Comparison of ENCODE assay signal across 1 cellular context in genomic region chr6:109978174-109979032, GRCh38.
TF ChIP-seq lines count a peak whose summit lies in the region.

TSS of gene GPR6 (plus strand) at chr6:109978311. CDS start at chr6:109979113, 802 bp downstream.

TF ChIP-seq in HepG2, 621 proteins besides CTCF, POLR2A, EP300 and RAD21 (continued from another document and continues in another):
- TF ChIP-seq, protein P1, sequence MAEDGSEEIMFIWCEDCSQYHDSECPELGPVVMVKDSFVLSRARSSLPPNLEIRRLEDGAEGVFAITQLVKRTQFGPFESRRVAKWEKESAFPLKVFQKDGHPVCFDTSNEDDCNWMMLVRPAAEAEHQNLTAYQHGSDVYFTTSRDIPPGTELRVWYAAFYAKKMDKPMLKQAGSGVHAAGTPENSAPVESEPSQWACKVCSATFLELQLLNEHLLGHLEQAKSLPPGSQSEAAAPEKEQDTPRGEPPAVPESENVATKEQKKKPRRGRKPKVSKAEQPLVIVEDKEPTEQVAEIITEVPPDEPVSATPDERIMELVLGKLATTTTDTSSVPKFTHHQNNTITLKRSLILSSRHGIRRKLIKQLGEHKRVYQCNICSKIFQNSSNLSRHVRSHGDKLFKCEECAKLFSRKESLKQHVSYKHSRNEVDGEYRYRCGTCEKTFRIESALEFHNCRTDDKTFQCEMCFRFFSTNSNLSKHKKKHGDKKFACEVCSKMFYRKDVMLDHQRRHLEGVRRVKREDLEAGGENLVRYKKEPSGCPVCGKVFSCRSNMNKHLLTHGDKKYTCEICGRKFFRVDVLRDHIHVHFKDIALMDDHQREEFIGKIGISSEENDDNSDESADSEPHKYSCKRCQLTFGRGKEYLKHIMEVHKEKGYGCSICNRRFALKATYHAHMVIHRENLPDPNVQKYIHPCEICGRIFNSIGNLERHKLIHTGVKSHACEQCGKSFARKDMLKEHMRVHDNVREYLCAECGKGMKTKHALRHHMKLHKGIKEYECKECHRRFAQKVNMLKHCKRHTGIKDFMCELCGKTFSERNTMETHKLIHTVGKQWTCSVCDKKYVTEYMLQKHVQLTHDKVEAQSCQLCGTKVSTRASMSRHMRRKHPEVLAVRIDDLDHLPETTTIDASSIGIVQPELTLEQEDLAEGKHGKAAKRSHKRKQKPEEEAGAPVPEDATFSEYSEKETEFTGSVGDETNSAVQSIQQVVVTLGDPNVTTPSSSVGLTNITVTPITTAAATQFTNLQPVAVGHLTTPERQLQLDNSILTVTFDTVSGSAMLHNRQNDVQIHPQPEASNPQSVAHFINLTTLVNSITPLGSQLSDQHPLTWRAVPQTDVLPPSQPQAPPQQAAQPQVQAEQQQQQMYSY (CRISPR knock-in tag; IDR thresholded peaks at IDR 0.05): no peak
- no peak for TF ChIP-seq PREB (CRISPR knock-in tag; IDR thresholded peaks at IDR 0.05)
- TF ChIP-seq ZNF619 (CRISPR knock-in tag; IDR thresholded peaks at IDR 0.05): no peak
- no peak for TF ChIP-seq NR0B2 (CRISPR knock-in tag; IDR thresholded peaks at IDR 0.05)
- no peak for TF ChIP-seq ZNF775 (CRISPR knock-in tag; IDR thresholded peaks at IDR 0.05; ENCODE audit: borderline replicate concordance)
- TF ChIP-seq, protein P2, sequence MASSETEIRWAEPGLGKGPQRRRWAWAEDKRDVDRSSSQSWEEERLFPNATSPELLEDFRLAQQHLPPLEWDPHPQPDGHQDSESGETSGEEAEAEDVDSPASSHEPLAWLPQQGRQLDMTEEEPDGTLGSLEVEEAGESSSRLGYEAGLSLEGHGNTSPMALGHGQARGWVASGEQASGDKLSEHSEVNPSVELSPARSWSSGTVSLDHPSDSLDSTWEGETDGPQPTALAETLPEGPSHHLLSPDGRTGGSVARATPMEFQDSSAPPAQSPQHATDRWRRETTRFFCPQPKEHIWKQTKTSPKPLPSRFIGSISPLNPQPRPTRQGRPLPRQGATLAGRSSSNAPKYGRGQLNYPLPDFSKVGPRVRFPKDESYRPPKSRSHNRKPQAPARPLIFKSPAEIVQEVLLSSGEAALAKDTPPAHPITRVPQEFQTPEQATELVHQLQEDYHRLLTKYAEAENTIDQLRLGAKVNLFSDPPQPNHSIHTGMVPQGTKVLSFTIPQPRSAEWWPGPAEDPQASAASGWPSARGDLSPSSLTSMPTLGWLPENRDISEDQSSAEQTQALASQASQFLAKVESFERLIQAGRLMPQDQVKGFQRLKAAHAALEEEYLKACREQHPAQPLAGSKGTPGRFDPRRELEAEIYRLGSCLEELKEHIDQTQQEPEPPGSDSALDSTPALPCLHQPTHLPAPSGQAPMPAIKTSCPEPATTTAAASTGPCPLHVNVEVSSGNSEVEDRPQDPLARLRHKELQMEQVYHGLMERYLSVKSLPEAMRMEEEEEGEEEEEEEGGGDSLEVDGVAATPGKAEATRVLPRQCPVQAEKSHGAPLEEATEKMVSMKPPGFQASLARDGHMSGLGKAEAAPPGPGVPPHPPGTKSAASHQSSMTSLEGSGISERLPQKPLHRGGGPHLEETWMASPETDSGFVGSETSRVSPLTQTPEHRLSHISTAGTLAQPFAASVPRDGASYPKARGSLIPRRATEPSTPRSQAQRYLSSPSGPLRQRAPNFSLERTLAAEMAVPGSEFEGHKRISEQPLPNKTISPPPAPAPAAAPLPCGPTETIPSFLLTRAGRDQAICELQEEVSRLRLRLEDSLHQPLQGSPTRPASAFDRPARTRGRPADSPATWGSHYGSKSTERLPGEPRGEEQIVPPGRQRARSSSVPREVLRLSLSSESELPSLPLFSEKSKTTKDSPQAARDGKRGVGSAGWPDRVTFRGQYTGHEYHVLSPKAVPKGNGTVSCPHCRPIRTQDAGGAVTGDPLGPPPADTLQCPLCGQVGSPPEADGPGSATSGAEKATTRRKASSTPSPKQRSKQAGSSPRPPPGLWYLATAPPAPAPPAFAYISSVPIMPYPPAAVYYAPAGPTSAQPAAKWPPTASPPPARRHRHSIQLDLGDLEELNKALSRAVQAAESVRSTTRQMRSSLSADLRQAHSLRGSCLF (CRISPR knock-in tag; IDR thresholded peaks at IDR 0.05; ENCODE audit: borderline replicate concordance): peak; percentile 79; the same call in 1 of the 2 replicates
- no peak for TF ChIP-seq MAX (IDR thresholded peaks at IDR 0.05)
- peak; percentile 78; the same call in 1 of the 2 replicates for TF ChIP-seq ARHGAP35 (CRISPR knock-in tag; IDR thresholded peaks at IDR 0.05; ENCODE audit: borderline replicate concordance)
- peak; percentile 52; the same call in 1 of the 2 replicates for TF ChIP-seq ZNF777 (CRISPR knock-in tag; IDR thresholded peaks at IDR 0.05)
- 0 out of 2 replicates have a peak, but pooled peaks have one; percentile 81 for TF ChIP-seq ZBTB42 (CRISPR knock-in tag; IDR thresholded peaks at IDR 0.05)
- TF ChIP-seq TFE3 (CRISPR knock-in tag; IDR thresholded peaks at IDR 0.05): peak; percentile 76
- no peak for TF ChIP-seq NRL (CRISPR knock-in tag; IDR thresholded peaks at IDR 0.05; ENCODE audit: borderline replicate concordance)
- TF ChIP-seq ZNF468 (CRISPR knock-in tag; IDR thresholded peaks at IDR 0.05): no peak
- peak; percentile 76; the same call in 1 of the 2 replicates for TF ChIP-seq ARNT2 (CRISPR knock-in tag; IDR thresholded peaks at IDR 0.05; ENCODE audit: low read depth)
- 0 out of 2 replicates have a peak, but pooled peaks have one; percentile 30 for TF ChIP-seq ZMYM4 (CRISPR knock-in tag; IDR thresholded peaks at IDR 0.05)
- TF ChIP-seq, protein P3, sequence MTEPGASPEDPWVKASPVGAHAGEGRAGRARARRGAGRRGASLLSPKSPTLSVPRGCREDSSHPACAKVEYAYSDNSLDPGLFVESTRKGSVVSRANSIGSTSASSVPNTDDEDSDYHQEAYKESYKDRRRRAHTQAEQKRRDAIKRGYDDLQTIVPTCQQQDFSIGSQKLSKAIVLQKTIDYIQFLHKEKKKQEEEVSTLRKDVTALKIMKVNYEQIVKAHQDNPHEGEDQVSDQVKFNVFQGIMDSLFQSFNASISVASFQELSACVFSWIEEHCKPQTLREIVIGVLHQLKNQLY (CRISPR knock-in tag; IDR thresholded peaks at IDR 0.05): no peak; the same call in 1 of the 2 replicates
- no peak for TF ChIP-seq CCDC6 (CRISPR knock-in tag; IDR thresholded peaks at IDR 0.05)
- TF ChIP-seq ZSCAN21 (CRISPR knock-in tag; IDR thresholded peaks at IDR 0.05; ENCODE audit: borderline replicate concordance): peak; percentile 60; the same call in 1 of the 2 replicates
- TF ChIP-seq ZNF781 (CRISPR knock-in tag; IDR thresholded peaks at IDR 0.05; ENCODE audit: borderline replicate concordance, not compliant biosample characterization): peak; percentile 75
- TF ChIP-seq ZNF232 (CRISPR knock-in tag; IDR thresholded peaks at IDR 0.05; ENCODE audit: borderline replicate concordance): peak; percentile 91
- no peak for TF ChIP-seq ZNF430 (CRISPR knock-in tag; IDR thresholded peaks at IDR 0.05)
- TF ChIP-seq NBN (conservative IDR thresholded peaks at IDR 0.05): no peak
- TF ChIP-seq ZNF614 (CRISPR knock-in tag; IDR thresholded peaks at IDR 0.05; ENCODE audit: borderline replicate concordance): peak; percentile 45; the same call in 1 of the 2 replicates
- TF ChIP-seq ETS1 (CRISPR knock-in tag; IDR thresholded peaks at IDR 0.05): 0 out of 2 replicates have a peak, but pooled peaks have one; percentile 66
- 0 out of 2 replicates have a peak, but pooled peaks have one; percentile 23 for TF ChIP-seq DZIP1 (CRISPR knock-in tag; IDR thresholded peaks at IDR 0.05)
- peak; percentile 94 for TF ChIP-seq MEIS2 (CRISPR knock-in tag; IDR thresholded peaks at IDR 0.05)
- TF ChIP-seq ZNF550 (CRISPR knock-in tag; IDR thresholded peaks at IDR 0.05; ENCODE audit: borderline replicate concordance): no peak
- peak; percentile 86 for TF ChIP-seq ZNF331 (CRISPR knock-in tag; IDR thresholded peaks at IDR 0.05)
- TF ChIP-seq ZNF746 (CRISPR knock-in tag; IDR thresholded peaks at IDR 0.05): no peak
- TF ChIP-seq KLF6 (CRISPR knock-in tag; IDR thresholded peaks at IDR 0.05): peak; percentile 97
- TF ChIP-seq ATAD3A (CRISPR knock-in tag; IDR thresholded peaks at IDR 0.05): no peak
- no peak for TF ChIP-seq ZNF556 (CRISPR knock-in tag; IDR thresholded peaks at IDR 0.05; ENCODE audit: borderline replicate concordance)
- no peak for TF ChIP-seq NAIF1 (CRISPR knock-in tag; IDR thresholded peaks at IDR 0.05; ENCODE audit: borderline replicate concordance)
- TF ChIP-seq ZNF703 (CRISPR knock-in tag; IDR thresholded peaks at IDR 0.05; ENCODE audit: borderline replicate concordance): no peak
- no peak for TF ChIP-seq ZNF17 (CRISPR knock-in tag; IDR thresholded peaks at IDR 0.05)
- TF ChIP-seq, protein P4, sequence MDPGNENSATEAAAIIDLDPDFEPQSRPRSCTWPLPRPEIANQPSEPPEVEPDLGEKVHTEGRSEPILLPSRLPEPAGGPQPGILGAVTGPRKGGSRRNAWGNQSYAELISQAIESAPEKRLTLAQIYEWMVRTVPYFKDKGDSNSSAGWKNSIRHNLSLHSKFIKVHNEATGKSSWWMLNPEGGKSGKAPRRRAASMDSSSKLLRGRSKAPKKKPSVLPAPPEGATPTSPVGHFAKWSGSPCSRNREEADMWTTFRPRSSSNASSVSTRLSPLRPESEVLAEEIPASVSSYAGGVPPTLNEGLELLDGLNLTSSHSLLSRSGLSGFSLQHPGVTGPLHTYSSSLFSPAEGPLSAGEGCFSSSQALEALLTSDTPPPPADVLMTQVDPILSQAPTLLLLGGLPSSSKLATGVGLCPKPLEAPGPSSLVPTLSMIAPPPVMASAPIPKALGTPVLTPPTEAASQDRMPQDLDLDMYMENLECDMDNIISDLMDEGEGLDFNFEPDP (CRISPR knock-in tag; conservative IDR thresholded peaks at IDR 0.05): no peak
- TF ChIP-seq PATZ1 (CRISPR knock-in tag; IDR thresholded peaks at IDR 0.05): peak; percentile 38; the same call in 1 of the 2 replicates
- no peak for TF ChIP-seq ADNP (CRISPR knock-in tag; IDR thresholded peaks at IDR 0.05)
